18 cellular contexts compared by ENCODE assay signal in genomic region chr4:56570041-56570440, GRCh38.
DNase-seq lines count a peak whose midpoint lies in the region; ATAC-seq and TF ChIP-seq lines count a peak whose summit lies in the region.
"Had no signal": no experiment of that assay in that cellular context is flagged by ENCODE, and none has a peak within 500 bp of the region (broad histone marks: within the 10 kb centered on the region; RNA-seq: fewer than 3 reads in every experiment).

No MANE protein-coding gene starts in this region.

- no peak overlapping the region for H3K23ac ChIP-seq in mesenchymal stem cell (ENCODE audit: low read length in 2 of 2)

- H4K8ac ChIP-seq in mesenchymal stem cell (ENCODE audit: low read length) = no peak overlapping the region

- no peak overlapping the region for H2BK120ac ChIP-seq in mesenchymal stem cell (ENCODE audit: low read depth, low read length)

- no peaks in the 10 kb centered on the region for H3K27me3 ChIP-seq in mesenchymal stem cell (ENCODE audit: control insufficient read depth in 1 of 2, insufficient read depth in 1 of 2, low read length in 2 of 2)
- H3K27me3 ChIP-seq: BE2C, SJCRH30 had no signal

- no peaks in the 10 kb centered on the region for H3K9me3 ChIP-seq in mesenchymal stem cell (ENCODE audit: control insufficient read depth, low read length)
- H3K9me3 ChIP-seq: BE2C, SJCRH30 had no signal

- H2BK15ac ChIP-seq in mesenchymal stem cell (ENCODE audit: low read depth, poor library complexity, severe bottlenecking) = no peak overlapping the region

- DNase-seq in AG09309 (ENCODE audit: low read depth) (peak; percentile 10), M059J (ENCODE audit: low read depth) (peak; percentile 45), astrocyte of the spinal cord (ENCODE audit: low read depth, low spot score) (peak; percentile 18), mesenchymal stem cell (peak; percentile 78), NCI-H2107 treated with DMSO at 0.1 percent for 48 hours (lab: John Stamatoyannopoulos, UW; ENCODE audit: unreplicated experiment) (no peak), OCI-M1 (lab: John Stamatoyannopoulos, UW) (no peak)
- DNase-seq: BE2C, H7, KBM-7, NCI-H1105 treated with DMSO at 0.1 percent for 48 hours, NCI-H2029 treated with DMSO at 0.1 percent for 48 hours, NCI-H2171, NCI-H524 treated with DMSO at 0.1 percent for 48 hours, NCI-H82, SJCRH30 had no signal

- H3K36me3 ChIP-seq in mesenchymal stem cell (ENCODE audit: control insufficient read depth in 1 of 2, insufficient read depth in 2 of 2, low read depth in 1 of 2, low read length in 2 of 2) = no peaks in the 10 kb centered on the region
- H3K36me3 ChIP-seq: BE2C, SJCRH30 had no signal

- no peak overlapping the region for H2BK12ac ChIP-seq in mesenchymal stem cell (ENCODE audit: low read length in 2 of 2)

- no peak for TF ChIP-seq CTCF in AG09309 (IDR thresholded peaks at IDR 0.05; ENCODE audit: control insufficient read depth, insufficient read depth, low read depth, low read length, missing control alignments)
- no peak for TF ChIP-seq CTCF in astrocyte of the spinal cord (IDR thresholded peaks at IDR 0.05; ENCODE audit: low read depth, low read length)

- H3K18ac ChIP-seq in mesenchymal stem cell (ENCODE audit: low read depth in 1 of 2, low read length in 2 of 2) = no peak overlapping the region

- no peak overlapping the region for H3K14ac ChIP-seq in mesenchymal stem cell (ENCODE audit: low read length in 2 of 2)

- H2AK5ac ChIP-seq in mesenchymal stem cell (ENCODE audit: low read length, severe bottlenecking) = no peak overlapping the region

- H2AFZ ChIP-seq in mesenchymal stem cell (ENCODE audit: low read depth, low read length) = no peak overlapping the region

- no peaks in the 10 kb centered on the region for H3K4me1 ChIP-seq in mesenchymal stem cell (ENCODE audit: control insufficient read depth, insufficient read depth, low read depth, low read length)
- H3K4me1 ChIP-seq: BE2C, SJCRH30 had no signal

- H3K4ac ChIP-seq in mesenchymal stem cell (ENCODE audit: low read depth in 1 of 2, low read length in 2 of 2) = no peak overlapping the region

- H4K91ac ChIP-seq in mesenchymal stem cell (ENCODE audit: low read length) = no peak overlapping the region

- H2BK5ac ChIP-seq in mesenchymal stem cell (ENCODE audit: low read depth, low read length, poor library complexity, severe bottlenecking) = no peak overlapping the region

- no peak overlapping the region for H3K4me3 ChIP-seq in AG09309 (ENCODE audit: control insufficient read depth, low read depth, low read length)
- H3K4me3 ChIP-seq in astrocyte of the spinal cord (ENCODE audit: low read depth, low read length) = no peak overlapping the region
- no peak overlapping the region for H3K4me3 ChIP-seq in mesenchymal stem cell (ENCODE audit: insufficient read depth in 1 of 2, low read depth in 1 of 2, low read length in 2 of 2)
- H3K4me3 ChIP-seq: GM12878, SJCRH30 had no signal

- H3K27ac ChIP-seq in mesenchymal stem cell (ENCODE audit: low read length, poor library complexity, severe bottlenecking) = no peak overlapping the region
- H3K27ac ChIP-seq: SJCRH30 had no signal

- H3K4me2 ChIP-seq in mesenchymal stem cell (ENCODE audit: low read length, poor library complexity, severe bottlenecking) = no peak overlapping the region

- no peaks in the 10 kb centered on the region for H3K79me1 ChIP-seq in mesenchymal stem cell (replicated peaks; ENCODE audit: low read length, poor library complexity, severe bottlenecking)

- no peak overlapping the region for H3K9ac ChIP-seq in mesenchymal stem cell (ENCODE audit: low read length)

- WGBS in mesenchymal stem cell = 39% methylated on average over 2 of the region's 4 CpGs

- in situ Hi-C loops in astrocyte of the spinal cord (cut with HindIII; ENCODE audit: low sequenced_read_pairs) = no loop called here

- no peak for ATAC-seq in HG02588 (IDR thresholded peaks at IDR 0.05; ENCODE audit: unreplicated experiment)
- no peak for ATAC-seq in HG02970 (IDR thresholded peaks at IDR 0.05; ENCODE audit: low FRiP score, unreplicated experiment)
- ATAC-seq: GM12878 had no signal

Comparison
In these comparisons a context has a peak if more than half of its experiments do, and no peak if none do; other contexts are left out.
1. DNase-seq: peak in AG09309 (single experiment), M059J (single experiment), astrocyte of the spinal cord (single experiment) and mesenchymal stem cell (single experiment); none in NCI-H2107 treated with DMSO at 0.1 percent for 48 hours (single experiment) and OCI-M1 (single experiment).